10 cellular contexts compared by ENCODE assay signal in genomic region chr10:28327494-28327886, GRCh38. TPM values are rescaled to one million over a fixed set of nuclear protein-coding genes. Genes with fewer than 3 reads are reported as not detected.
DNase-seq lines count a peak whose midpoint lies in the region; ATAC-seq and TF ChIP-seq lines count a peak whose summit lies in the region.
"Had no signal": no experiment of that assay in that cellular context is flagged by ENCODE, and none has a peak within 500 bp of the region (broad histone marks: within the 10 kb centered on the region; RNA-seq: fewer than 3 reads in every experiment).

No MANE protein-coding gene starts in this region.

- peaks cover 37% of the 10 kb centered on the region for H3K4me1 Mint-ChIP-seq in HFFc6 (ENCODE audit: low read depth)

- peaks cover 56% of the 10 kb centered on the region for H3K4me1 ChIP-seq in body of pancreas
- peaks cover 8% of the 10 kb centered on the region for H3K4me1 ChIP-seq in right cardiac atrium (ENCODE audit: control insufficient read depth, insufficient read depth, low read length)
- H3K4me1 ChIP-seq in stomach smooth muscle (ENCODE audit: control insufficient read depth, insufficient read depth, low read length) = peaks cover 13% of the 10 kb centered on the region

- WGBS in body of pancreas, 2 donors = 14 to 20% methylated on average over 3 of the region's 3 CpGs
- WGBS in right cardiac atrium = 17% methylated on average over 3 of the region's 3 CpGs

- TF ChIP-seq POLR2A in body of pancreas (IDR thresholded peaks at IDR 0.05) = no peak

- peak overlapping the region; percentile 36 for H3K4me3 Mint-ChIP-seq in HFFc6

- no peaks in the 10 kb centered on the region for H3K9me3 Mint-ChIP-seq in HFFc6

- no peak for TF ChIP-seq CTCF in HFFc6 (IDR thresholded peaks at IDR 0.05)
- TF ChIP-seq CTCF in body of pancreas (IDR thresholded peaks at IDR 0.05) = no peak

- H3K9me3 ChIP-seq in body of pancreas (no peaks in the 10 kb centered on the region), right cardiac atrium (ENCODE audit: control insufficient read depth, low read length) (no peaks in the 10 kb centered on the region), stomach smooth muscle (ENCODE audit: control insufficient read depth in 2 of 2, low read length in 2 of 2) (no peaks in the 10 kb centered on the region)

- H3K27ac ChIP-seq in body of pancreas (peak overlapping the region; percentile 62 to 97 (median 84)), right cardiac atrium (ENCODE audit: low read length) (peak overlapping the region; percentile 64), stomach smooth muscle (ENCODE audit: low read length) (peak overlapping the region; percentile 84)
- H3K27ac ChIP-seq: HL-60 had no signal

- no peaks in the 10 kb centered on the region for H3K36me3 Mint-ChIP-seq in HFFc6 (ENCODE audit: low read depth)

- H3K27ac Mint-ChIP-seq in HFFc6 = peak overlapping the region; percentile 62; the same call in 1 of the 2 replicates

- ATAC-seq in body of pancreas (no peak), right cardiac atrium (peak; percentile 23 to 56)
- no peak for ATAC-seq in activated CD4-positive, CD25-positive, alpha-beta regulatory T cell treated with anti-CD3 and anti-CD28 coated beads, Interleukin-2, amount 50 U/mL, for 24 hours

- intact Hi-C loops in body of pancreas (cut with DNase I) = no loop called here
- intact Hi-C loops in right cardiac atrium (cut with DNase I) = no loop called here

- H3K27me3 ChIP-seq in body of pancreas (no peaks in the 10 kb centered on the region), right cardiac atrium (ENCODE audit: control insufficient read depth, insufficient read depth) (no peaks in the 10 kb centered on the region), stomach smooth muscle (ENCODE audit: control insufficient read depth in 1 of 2, insufficient read depth in 2 of 2, low read length in 2 of 2) (no peaks in the 10 kb centered on the region)

- H3K36me3 ChIP-seq in body of pancreas (replicated peaks in 1 of 2; ENCODE audit: insufficient read depth in 1 of 2, low read depth in 2 of 2) = no peaks in the 10 kb centered on the region
- no peaks in the 10 kb centered on the region for H3K36me3 ChIP-seq in stomach smooth muscle (ENCODE audit: control insufficient read depth in 2 of 2, insufficient read depth in 2 of 2, low read length in 2 of 2)

- DNase-seq in HFFc6 (peak; percentile 46), body of pancreas (no peak), right cardiac atrium (no peak), NCI-H748 treated with DMSO at 0.1 percent for 48 hours (lab: John Stamatoyannopoulos, UW) (no peak), NCI-H1092 treated with DMSO at 0.1 percent for 48 hours (lab: John Stamatoyannopoulos, UW) (no peak)
- DNase-seq: NCI-H1048, NCI-H510A treated with DMSO at 0.1 percent for 48 hours had no signal

- H3K4me3 ChIP-seq in body of pancreas = no peak overlapping the region
- H3K4me3 ChIP-seq in right cardiac atrium (ENCODE audit: low read length) = no peak overlapping the region
- H3K4me3 ChIP-seq in stomach smooth muscle (ENCODE audit: low read length in 2 of 2) = peak overlapping the region in 1 of 2 donors; percentile 42

- peak overlapping the region in 1 of 2 donors; percentile 57 for H3K9ac ChIP-seq in stomach smooth muscle (ENCODE audit: low read length in 2 of 2)

- H3K27me3 Mint-ChIP-seq in HFFc6 (ENCODE audit: insufficient read depth) = peaks cover 3% of the 10 kb centered on the region

RNA-seq across cellular contexts. Expression of gene MPP7, which starts 24.6 kb away (rescaled TPM):
- total RNA-seq in HFFc6 (2021; fragmentation: NEBNext Ultra II Directional; extraction: Animal tissue kit (Norgen Biotek cat#: 25700)) = 1 to 10 TPM in 2 of 6 experiments, under 1 TPM in 4; 0.80 to 2.6 (median 0.86) TPM
- total RNA-seq in body of pancreas (10 to 100 TPM in 1 of 2 donors, 1 to 10 TPM in 1; 5.9 to 12.2 TPM), right cardiac atrium (10 to 100 TPM; 11.5 to 20.3 (median 16.1) TPM)
- polyA plus RNA-seq in right cardiac atrium = 4.3 TPM

Comparison
In these comparisons a context has a peak if more than half of its experiments do, and no peak if none do; other contexts are left out.
1. ATAC-seq: peak in right cardiac atrium (2 of 2); none in body of pancreas (single experiment) and activated CD4-positive, CD25-positive, alpha-beta regulatory T cell treated with anti-CD3 and anti-CD28 coated beads, Interleukin-2, amount 50 U/mL, for 24 hours (0 of 2).
2. Peak in every context shown above with its lines, with median percentiles within 50 percentile points of each other: H3K27ac ChIP-seq.